ENCODE assay signal across 12 cellular contexts in genomic region chr2:204012081-204012653, GRCh38.
DNase-seq lines count a peak whose midpoint lies in the region; ATAC-seq and TF ChIP-seq lines count a peak whose summit lies in the region.
"Had no signal": no experiment of that assay in that cellular context is flagged by ENCODE, and none has a peak within 500 bp of the region (broad histone marks: within the 10 kb centered on the region; RNA-seq: fewer than 3 reads in every experiment).

No MANE protein-coding gene starts in this region.

- ATAC-seq in SK-N-SH treated with all-trans-retinoic acid at 6 μM for 48 hours (peak; percentile 53; the same call in 2 of the 3 replicates), thoracic aorta (ENCODE audit: insufficient number of reproducible peaks, low FRiP score, low read depth) (peak; percentile 64), GM19324 (IDR thresholded peaks at IDR 0.05; ENCODE audit: low FRiP score, unreplicated experiment) (no peak)
- ATAC-seq: Panc1; stimulated activated naive CD8-positive, alpha-beta T cell treated with anti-CD3 and anti-CD28 coated beads, Interleukin-15, Interleukin-2, amounts not matched to agents 100 U/mL and 50 U/mL, for 24 hours had no signal

- no peaks in the 10 kb centered on the region for H3K36me3 ChIP-seq in thoracic aorta
- H3K36me3 ChIP-seq: heart right ventricle had no signal

- peaks cover 6 to 28% of the 10 kb centered on the region in 2 donors for H3K4me1 ChIP-seq in thoracic aorta (ENCODE audit: control insufficient read depth in 1 of 2, low read depth in 2 of 2)

- DNase-seq in NCI-H1417 (lab: John Stamatoyannopoulos, UW) (peak in 2 of 3 experiments; percentile 45 to 69), NCI-H1417 treated with DMSO at 0.1 percent for 48 hours (lab: John Stamatoyannopoulos, UW) (no peak), islet precursor cell (peak; percentile 77), thoracic aorta (ENCODE audit: low spot score) (no peak)
- DNase-seq in activated CD4-positive, alpha-beta T cell treated with anti-CD3 and anti-CD28 coated beads, Interleukin-2, amount 50 U/mL, for 48 hours = no peak
- no peak for DNase-seq in activated CD4-positive, alpha-beta T cell treated with anti-CD3 and anti-CD28 coated beads, Interleukin-2, amount 50 U/mL, for 4 hours
- DNase-seq: activated naive CD4-positive, alpha-beta T cell; heart right ventricle; stimulated activated naive CD8-positive, alpha-beta T cell treated with anti-CD3 and anti-CD28 coated beads, Interleukin-15, Interleukin-2, amounts not matched to agents 100 U/mL and 50 U/mL, for 24 hours had no signal

- H3K27me3 ChIP-seq in thoracic aorta (replicated peaks; ENCODE audit: insufficient read depth) = no peaks in the 10 kb centered on the region
- H3K27me3 ChIP-seq: heart right ventricle had no signal

- no peak for TF ChIP-seq CTCF in thoracic aorta (IDR thresholded peaks at IDR 0.05)

- peak overlapping the region in 1 of 2 donors; percentile 12 for H3K27ac ChIP-seq in thoracic aorta
- H3K27ac ChIP-seq: heart right ventricle had no signal

- no peak overlapping the region for H3K4me3 ChIP-seq in thoracic aorta
- H3K4me3 ChIP-seq: heart right ventricle had no signal

- no peaks in the 10 kb centered on the region for H3K9me3 ChIP-seq in thoracic aorta
- H3K9me3 ChIP-seq: heart right ventricle had no signal

TF ChIP-seq in SK-N-SH treated with all-trans-retinoic acid at 6 μM for 48 hours, 23 proteins besides CTCF, POLR2A, EP300 and RAD21:
- TF ChIP-seq ZNF565 (CRISPR knock-in tag; conservative IDR thresholded peaks at IDR 0.05; ENCODE audit: low read depth) = 0 out of 2 replicates have a peak, but pooled peaks have one; percentile 3
- peak; percentile 88 for TF ChIP-seq ISL1 (CRISPR knock-in tag; IDR thresholded peaks at IDR 0.05)
- TF ChIP-seq PPARA (CRISPR knock-in tag; IDR thresholded peaks at IDR 0.05; ENCODE audit: borderline replicate concordance) = no peak
- TF ChIP-seq TCF4 (CRISPR knock-in tag; IDR thresholded peaks at IDR 0.05; ENCODE audit: borderline replicate concordance) = peak; percentile 49
- TF ChIP-seq GLIS3 (CRISPR knock-in tag; IDR thresholded peaks at IDR 0.05) = 0 out of 2 replicates have a peak, but pooled peaks have one; percentile 34
- peak; percentile 86 for TF ChIP-seq TSHZ2 (CRISPR knock-in tag; IDR thresholded peaks at IDR 0.05)
TF ChIP-seq in SK-N-SH treated with all-trans-retinoic acid at 6 μM for 48 hours: peak in this region for 5.

Comparison
In these comparisons a context has a peak if more than half of its experiments do, and no peak if none do; other contexts are left out.
1. DNase-seq: peak in NCI-H1417 (2 of 3) and islet precursor cell (single experiment); none in NCI-H1417 treated with DMSO at 0.1 percent for 48 hours (single experiment), thoracic aorta (single experiment), activated CD4-positive, alpha-beta T cell treated with anti-CD3 and anti-CD28 coated beads, Interleukin-2, amount 50 U/mL, for 48 hours (0 of 2) and activated CD4-positive, alpha-beta T cell treated with anti-CD3 and anti-CD28 coated beads, Interleukin-2, amount 50 U/mL, for 4 hours (0 of 2).